ENCODE assay signal across 16 cellular contexts in genomic region chr18:46920067-46920466, GRCh38. TPM values are rescaled to one million over a fixed set of nuclear protein-coding genes. Genes with fewer than 3 reads are reported as not detected.
A peak's percentile ranks its signal among the peaks of the same experiment; 100 is the strongest.
DNase-seq lines count a peak whose midpoint lies in the region; ATAC-seq and TF ChIP-seq lines count a peak whose summit lies in the region.
"Had no signal": no experiment of that assay in that cellular context is flagged by ENCODE, and none has a peak within 500 bp of the region (broad histone marks: within the 10 kb centered on the region; RNA-seq: fewer than 3 reads in every experiment).

No MANE protein-coding gene starts in this region.

- peaks cover 24% of the 10 kb centered on the region; the same call in 1 of the 2 replicates for H3F3A ChIP-seq in SU-DHL-6 (ENCODE audit: insufficient read depth)

- H3K36me3 ChIP-seq in SU-DHL-6 (ENCODE audit: low read length) (peaks cover 6% of the 10 kb centered on the region; the same call in 1 of the 2 replicates), osteoblast (ENCODE audit: insufficient read depth, low read length) (no peaks in the 10 kb centered on the region)
- H3K36me3 ChIP-seq: BE2C had no signal

- H3K4me2 ChIP-seq in SU-DHL-6 (ENCODE audit: low read depth, low read length, poor library complexity, severe bottlenecking) (peak overlapping the region; percentile 24), osteoblast (ENCODE audit: insufficient read depth, low read length) (no peak overlapping the region)
- H3K4me2 ChIP-seq: A549 had no signal

- ATAC-seq in HG03108 (IDR thresholded peaks at IDR 0.05; ENCODE audit: unreplicated experiment): no peak
- ATAC-seq: A549, GM12878, HepG2 had no signal

- no peak for TF ChIP-seq CTCF in SU-DHL-6 (IDR thresholded peaks at IDR 0.05; ENCODE audit: insufficient read depth, low read length, poor library complexity, severe bottlenecking)
- TF ChIP-seq CTCF in osteoblast (IDR thresholded peaks at IDR 0.05; ENCODE audit: extremely low read depth, low read depth, low read length): no peak

- peaks cover 7% of the 10 kb centered on the region; the same call in 1 of the 2 replicates for H4K20me1 ChIP-seq in SU-DHL-6 (ENCODE audit: low read depth, low read length)
- H4K20me1 ChIP-seq in osteoblast (ENCODE audit: insufficient read depth, low read length): peaks cover 14% of the 10 kb centered on the region

- no peaks in the 10 kb centered on the region for H3K9me2 ChIP-seq in SU-DHL-6 (replicated peaks; ENCODE audit: insufficient read depth, low read length)

- H3K4me3 ChIP-seq in SU-DHL-6 (ENCODE audit: insufficient read depth, low read length, poor library complexity, severe bottlenecking) (no peak overlapping the region), osteoblast (ENCODE audit: insufficient read depth, low read length) (no peak overlapping the region)
- H3K4me3 ChIP-seq: A549, GM12878 had no signal

- H2AFZ ChIP-seq in SU-DHL-6 (ENCODE audit: low read depth, low read length, severe bottlenecking) (no peak overlapping the region), osteoblast (ENCODE audit: low read length) (no peak overlapping the region)

- no peak overlapping the region for H3K9ac ChIP-seq in SU-DHL-6 (ENCODE audit: low read length)

- peaks cover 63% of the 10 kb centered on the region for H3K79me2 ChIP-seq in SU-DHL-6 (ENCODE audit: insufficient read depth, low read length)
- peaks cover 18% of the 10 kb centered on the region for H3K79me2 ChIP-seq in osteoblast (ENCODE audit: insufficient read depth, low read length)

- H3K27me3 ChIP-seq in SU-DHL-6 (ENCODE audit: low read length) (no peaks in the 10 kb centered on the region), osteoblast (ENCODE audit: insufficient read depth, low read length) (no peaks in the 10 kb centered on the region)
- H3K27me3 ChIP-seq: BE2C had no signal

- H3K9me3 ChIP-seq in SU-DHL-6 (ENCODE audit: insufficient read depth, low read length): no peaks in the 10 kb centered on the region
- H3K9me3 ChIP-seq in osteoblast (ENCODE audit: low read depth, low read length): no peaks in the 10 kb centered on the region
- H3K9me3 ChIP-seq: A549, BE2C had no signal

- H3K4me1 ChIP-seq in osteoblast (ENCODE audit: insufficient read depth, low read length): peaks cover 3% of the 10 kb centered on the region
- H3K4me1 ChIP-seq: BE2C had no signal

- DNase-seq in M059J (ENCODE audit: low read depth): peak; percentile 20
- peak; percentile 50 for DNase-seq in osteoblast (ENCODE audit: insufficient read length, low spot score, missing footprints)
- DNase-seq in COLO829 (ENCODE audit: low spot score): no peak
- DNase-seq in activated CD4-positive, alpha-beta T cell treated with anti-CD3 and anti-CD28 coated beads, Interleukin-2, amount 50 U/mL, for 4 hours: no peak
- DNase-seq in A172 (ENCODE audit: low spot score): no peak
- DNase-seq: BE2C, Calu3, DMS 273 treated with DMSO at 0.1 percent for 48 hours, GOT3, H9 had no signal

- 0 out of 2 replicates have a peak overlapping the region, but pooled peaks have one; percentile 1 for H3K27ac ChIP-seq in SU-DHL-6 (ENCODE audit: low read depth, low read length)
- no peak overlapping the region for H3K27ac ChIP-seq in osteoblast (ENCODE audit: low read depth, low read length)
- H3K27ac ChIP-seq: A549, C4-2B had no signal

RNA-seq across cellular contexts. Expression of gene KATNAL2, which starts 2.7 kb away (rescaled TPM):
- 2.0 and 4.0 TPM in 2 replicates for total RNA-seq in M059J (2014; rRNA removed; shearing (Covaris generic))
- 4.3 and 5.0 TPM in 2 replicates for total RNA-seq in osteoblast
- 3.7 and 5.1 TPM in 2 replicates for total RNA-seq in A172 (2014; rRNA removed; shearing (Covaris generic))
- total RNA-seq: HepG2 had no signal

RNA-seq across cellular contexts. Expression of gene PIAS2, which starts 2.8 kb away (rescaled TPM):
- 25.4 and 35.9 TPM in 2 replicates for total RNA-seq in M059J (2014; rRNA removed; shearing (Covaris generic))
- total RNA-seq in osteoblast: 36.6 and 38.9 TPM in 2 replicates
- 17.5 and 18.8 TPM in 2 replicates for total RNA-seq in A172 (2014; rRNA removed; shearing (Covaris generic))

Comparison
In these comparisons a context has a peak if more than half of its experiments do, and no peak if none do; other contexts are left out.
1. DNase-seq: peak in M059J (single experiment) and osteoblast (single experiment); none in COLO829 (single experiment), activated CD4-positive, alpha-beta T cell treated with anti-CD3 and anti-CD28 coated beads, Interleukin-2, amount 50 U/mL, for 4 hours (0 of 2) and A172 (single experiment).